Comparison of ENCODE assay signal across 1 cellular context in the genomic region with DNA sequence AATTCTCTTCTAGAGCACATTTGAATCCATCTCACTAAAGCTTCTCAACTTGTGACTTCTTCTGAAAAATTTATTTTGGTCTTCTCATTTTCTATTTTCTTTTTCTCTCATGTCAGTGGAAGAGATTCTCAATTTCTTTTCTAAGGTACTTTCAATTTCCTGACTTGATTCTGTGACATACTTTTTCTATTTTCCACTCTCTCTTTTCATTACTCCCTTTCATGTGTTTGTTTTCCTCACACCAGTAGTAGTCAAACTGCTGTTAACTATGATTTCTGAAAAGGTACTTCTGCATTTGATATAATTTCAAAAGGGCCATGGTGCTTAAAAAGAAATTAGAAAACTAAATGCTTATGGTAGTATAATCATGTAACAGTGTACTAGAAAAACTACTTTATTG.
TF ChIP-seq lines count a peak whose summit lies in the region.

No MANE protein-coding gene starts in this region.

TF ChIP-seq in GM23338, 12 proteins besides CTCF, POLR2A, EP300 and RAD21 (continued from another document):
- TF ChIP-seq ETS1 (IDR thresholded peaks at IDR 0.05): no peak
- no peak for TF ChIP-seq STAT1 (IDR thresholded peaks at IDR 0.05; ENCODE audit: unreplicated experiment)
- TF ChIP-seq, protein P1, sequence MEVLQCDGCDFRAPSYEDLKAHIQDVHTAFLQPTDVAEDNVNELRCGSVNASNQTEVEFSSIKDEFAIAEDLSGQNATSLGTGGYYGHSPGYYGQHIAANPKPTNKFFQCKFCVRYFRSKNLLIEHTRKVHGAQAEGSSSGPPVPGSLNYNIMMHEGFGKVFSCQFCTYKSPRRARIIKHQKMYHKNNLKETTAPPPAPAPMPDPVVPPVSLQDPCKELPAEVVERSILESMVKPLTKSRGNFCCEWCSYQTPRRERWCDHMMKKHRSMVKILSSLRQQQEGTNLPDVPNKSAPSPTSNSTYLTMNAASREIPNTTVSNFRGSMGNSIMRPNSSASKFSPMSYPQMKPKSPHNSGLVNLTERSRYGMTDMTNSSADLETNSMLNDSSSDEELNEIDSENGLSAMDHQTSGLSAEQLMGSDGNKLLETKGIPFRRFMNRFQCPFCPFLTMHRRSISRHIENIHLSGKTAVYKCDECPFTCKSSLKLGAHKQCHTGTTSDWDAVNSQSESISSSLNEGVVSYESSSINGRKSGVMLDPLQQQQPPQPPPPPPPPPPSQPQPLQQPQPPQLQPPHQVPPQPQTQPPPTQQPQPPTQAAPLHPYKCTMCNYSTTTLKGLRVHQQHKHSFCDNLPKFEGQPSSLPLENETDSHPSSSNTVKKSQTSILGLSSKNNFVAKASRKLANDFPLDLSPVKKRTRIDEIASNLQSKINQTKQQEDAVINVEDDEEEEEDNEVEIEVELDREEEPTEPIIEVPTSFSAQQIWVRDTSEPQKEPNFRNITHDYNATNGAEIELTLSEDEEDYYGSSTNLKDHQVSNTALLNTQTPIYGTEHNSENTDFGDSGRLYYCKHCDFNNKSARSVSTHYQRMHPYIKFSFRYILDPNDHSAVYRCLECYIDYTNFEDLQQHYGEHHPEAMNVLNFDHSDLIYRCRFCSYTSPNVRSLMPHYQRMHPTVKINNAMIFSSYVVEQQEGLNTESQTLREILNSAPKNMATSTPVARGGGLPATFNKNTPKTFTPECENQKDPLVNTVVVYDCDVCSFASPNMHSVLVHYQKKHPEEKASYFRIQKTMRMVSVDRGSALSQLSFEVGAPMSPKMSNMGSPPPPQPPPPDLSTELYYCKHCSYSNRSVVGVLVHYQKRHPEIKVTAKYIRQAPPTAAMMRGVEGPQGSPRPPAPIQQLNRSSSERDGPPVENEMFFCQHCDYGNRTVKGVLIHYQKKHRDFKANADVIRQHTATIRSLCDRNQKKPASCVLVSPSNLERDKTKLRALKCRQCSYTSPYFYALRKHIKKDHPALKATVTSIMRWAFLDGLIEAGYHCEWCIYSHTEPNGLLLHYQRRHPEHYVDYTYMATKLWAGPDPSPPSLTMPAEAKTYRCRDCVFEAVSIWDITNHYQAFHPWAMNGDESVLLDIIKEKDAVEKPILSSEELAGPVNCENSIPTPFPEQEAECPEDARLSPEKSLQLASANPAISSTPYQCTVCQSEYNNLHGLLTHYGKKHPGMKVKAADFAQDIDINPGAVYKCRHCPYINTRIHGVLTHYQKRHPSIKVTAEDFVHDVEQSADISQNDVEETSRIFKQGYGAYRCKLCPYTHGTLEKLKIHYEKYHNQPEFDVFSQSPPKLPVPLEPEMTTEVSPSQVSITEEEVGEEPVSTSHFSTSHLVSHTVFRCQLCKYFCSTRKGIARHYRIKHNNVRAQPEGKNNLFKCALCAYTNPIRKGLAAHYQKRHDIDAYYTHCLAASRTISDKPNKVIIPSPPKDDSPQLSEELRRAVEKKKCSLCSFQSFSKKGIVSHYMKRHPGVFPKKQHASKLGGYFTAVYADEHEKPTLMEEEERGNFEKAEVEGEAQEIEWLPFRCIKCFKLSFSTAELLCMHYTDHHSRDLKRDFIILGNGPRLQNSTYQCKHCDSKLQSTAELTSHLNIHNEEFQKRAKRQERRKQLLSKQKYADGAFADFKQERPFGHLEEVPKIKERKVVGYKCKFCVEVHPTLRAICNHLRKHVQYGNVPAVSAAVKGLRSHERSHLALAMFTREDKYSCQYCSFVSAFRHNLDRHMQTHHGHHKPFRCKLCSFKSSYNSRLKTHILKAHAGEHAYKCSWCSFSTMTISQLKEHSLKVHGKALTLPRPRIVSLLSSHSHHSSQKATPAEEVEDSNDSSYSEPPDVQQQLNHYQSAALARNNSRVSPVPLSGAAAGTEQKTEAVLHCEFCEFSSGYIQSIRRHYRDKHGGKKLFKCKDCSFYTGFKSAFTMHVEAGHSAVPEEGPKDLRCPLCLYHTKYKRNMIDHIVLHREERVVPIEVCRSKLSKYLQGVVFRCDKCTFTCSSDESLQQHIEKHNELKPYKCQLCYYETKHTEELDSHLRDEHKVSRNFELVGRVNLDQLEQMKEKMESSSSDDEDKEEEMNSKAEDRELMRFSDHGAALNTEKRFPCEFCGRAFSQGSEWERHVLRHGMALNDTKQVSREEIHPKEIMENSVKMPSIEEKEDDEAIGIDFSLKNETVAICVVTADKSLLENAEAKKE (CRISPR knock-in tag; IDR thresholded peaks at IDR 0.05): no peak
- no peak for TF ChIP-seq CREB1 (CRISPR knock-in tag; IDR thresholded peaks at IDR 0.05; ENCODE audit: low read depth)
- no peak for TF ChIP-seq EZH2phosphoT487 (IDR thresholded peaks at IDR 0.05; ENCODE audit: unreplicated experiment)
- TF ChIP-seq NANOG (IDR thresholded peaks at IDR 0.05; ENCODE audit: borderline replicate concordance): no peak
- no peak for TF ChIP-seq JUNB (IDR thresholded peaks at IDR 0.05; ENCODE audit: unreplicated experiment)
- TF ChIP-seq POLR2AphosphoS5 (IDR thresholded peaks at IDR 0.05; ENCODE audit: low read depth): no peak
- no peak for TF ChIP-seq REST (IDR thresholded peaks at IDR 0.05; ENCODE audit: unreplicated experiment)
- TF ChIP-seq EZH2 (IDR thresholded peaks at IDR 0.05; ENCODE audit: low read depth, unreplicated experiment): no peak
- TF ChIP-seq ZNF114 (CRISPR knock-in tag; IDR thresholded peaks at IDR 0.05): no peak
